In genomic region chr3:139260793-139261736, GRCh38 we compare ENCODE assay signal across 1 cellular context.
TF ChIP-seq lines count a peak whose summit lies in the region.

No MANE protein-coding gene starts in this region.

TF ChIP-seq in K562, 482 proteins besides CTCF, POLR2A, EP300 and RAD21 (continued from another document):
- TF ChIP-seq ELK1 (CRISPR knock-in tag; IDR thresholded peaks at IDR 0.05), result no peak
- no peak for TF ChIP-seq ZNF398 (CRISPR knock-in tag; IDR thresholded peaks at IDR 0.05)
- peak; percentile 31; the same call in 1 of the 2 replicates for TF ChIP-seq MAFF (IDR thresholded peaks at IDR 0.05; ENCODE audit: low read length)
- TF ChIP-seq CEBPB (tag; IDR thresholded peaks at IDR 0.05), result no peak
- no peak for TF ChIP-seq MNT (conservative IDR thresholded peaks at IDR 0.05)
- no peak for TF ChIP-seq TBP (optimal IDR thresholded peaks at IDR 0.05; ENCODE audit: low read depth, low read length)
- no peak for TF ChIP-seq RBM39 (optimal IDR thresholded peaks at IDR 0.05; ENCODE audit: low read depth, low read length)
- no peak for TF ChIP-seq FOXJ3 (CRISPR knock-in tag; IDR thresholded peaks at IDR 0.05)
- no peak for TF ChIP-seq MITF (IDR thresholded peaks at IDR 0.05)
- TF ChIP-seq ZNF316 (IDR thresholded peaks at IDR 0.05), result peak; percentile 82
- peak; percentile 45; the same call in 1 of the 2 replicates for TF ChIP-seq MAFG (tag; conservative IDR thresholded peaks at IDR 0.05)
- no peak for TF ChIP-seq ARID4B (CRISPR knock-in tag; IDR thresholded peaks at IDR 0.05)
- TF ChIP-seq SFPQ (IDR thresholded peaks at IDR 0.05; ENCODE audit: low read depth, low read length), result no peak
